ENCODE assay signal across 17 cellular contexts in genomic region chr5:9196403-9197224, GRCh38.
DNase-seq lines count a peak whose midpoint lies in the region; ATAC-seq and TF ChIP-seq lines count a peak whose summit lies in the region.
"Had no signal": no experiment of that assay in that cellular context is flagged by ENCODE, and none has a peak within 500 bp of the region (broad histone marks: within the 10 kb centered on the region; RNA-seq: fewer than 3 reads in every experiment).

No MANE protein-coding gene starts in this region.

- peaks cover 28% of the 10 kb centered on the region for H3K4me1 ChIP-seq in ectodermal cell (ENCODE audit: control insufficient read depth, insufficient read depth, low read length)
- H3K4me1 ChIP-seq in neural progenitor cell: peaks cover 38% of the 10 kb centered on the region

- H3K36me3 ChIP-seq in ectodermal cell (ENCODE audit: control insufficient read depth, insufficient read depth, low read length) (no peaks in the 10 kb centered on the region), neural progenitor cell (no peaks in the 10 kb centered on the region)

- H3K27ac Mint-ChIP-seq in neural progenitor cell: no peak overlapping the region
- H3K27ac Mint-ChIP-seq: activated naive CD8-positive, alpha-beta T cell; B cell; IgD-negative memory B cell; T-helper 2 cell treated with Interferon-gamma antibody and Interleukin-4, amounts not matched to agents 5 μg/mL and 100 μg/mL, for 36 hours had no signal

- H3K4me1 Mint-ChIP-seq in neural progenitor cell: peaks cover 45% of the 10 kb centered on the region

- H3K9me3 Mint-ChIP-seq in neural progenitor cell: peaks cover under 1% of the 10 kb centered on the region
- H3K9me3 Mint-ChIP-seq: T-helper 2 cell treated with Interferon-gamma antibody and Interleukin-4, amounts not matched to agents 5 μg/mL and 100 μg/mL, for 36 hours had no signal

- H3K4me2 ChIP-seq in neural progenitor cell: peak overlapping the region; percentile 66

- TF ChIP-seq CTCF in neural progenitor cell (IDR thresholded peaks at IDR 0.05): no peak

- peaks cover 45% of the 10 kb centered on the region for H4K20me1 ChIP-seq in neural progenitor cell (ENCODE audit: low read depth)

- 64 to 67% methylated on average over 13 of the region's 13 CpGs for WGBS in ectodermal cell, 2 experiments

- no peak overlapping the region for H3K9ac ChIP-seq in neural progenitor cell

- no peak for ATAC-seq in GM19467 (IDR thresholded peaks at IDR 0.05; ENCODE audit: unreplicated experiment)
- no peak for ATAC-seq in HG02970 (IDR thresholded peaks at IDR 0.05; ENCODE audit: low FRiP score, unreplicated experiment)
- ATAC-seq in GM21825 (IDR thresholded peaks at IDR 0.05; ENCODE audit: unreplicated experiment): no peak

- H3K9me3 ChIP-seq in ectodermal cell (ENCODE audit: control insufficient read depth, low read length) (no peaks in the 10 kb centered on the region), neural progenitor cell (ENCODE audit: low read depth) (no peaks in the 10 kb centered on the region)

- H3K27me3 Mint-ChIP-seq in neural progenitor cell (ENCODE audit: insufficient read depth, low read depth): peaks cover 15% of the 10 kb centered on the region
- H3K27me3 Mint-ChIP-seq: activated naive CD8-positive, alpha-beta T cell; B cell had no signal

- DNase-seq in Daoy (ENCODE audit: low read depth): peak; percentile 2
- DNase-seq in NCI-H82 (lab: John Stamatoyannopoulos, UW): peak; percentile 72
- DNase-seq in neural progenitor cell (ENCODE audit: low spot score): peak; percentile 95
- DNase-seq in activated CD8-positive, alpha-beta memory T cell treated with anti-CD3 and anti-CD28 coated beads, Interleukin-2, amount 50 U/mL, for 4 hours: no peak
- DNase-seq: activated T-cell treated with anti-CD3 and anti-CD28 coated beads for 4 hours; NCI-H1105; NCI-H2171 treated with DMSO at 0.1 percent for 48 hours; SIG-M5; stimulated activated CD4-positive, alpha-beta T cell treated with anti-CD3 and anti-CD28 coated beads, Interleukin-1b, Interleukin-23, amount 100 ng/mL, for 48 hours had no signal

- no peak overlapping the region for H3K4me3 ChIP-seq in ectodermal cell (ENCODE audit: insufficient read depth, low read depth, low read length)
- H3K4me3 ChIP-seq in neural progenitor cell: peak overlapping the region; percentile 13

- H3K79me2 ChIP-seq in neural progenitor cell (ENCODE audit: low read depth): no peaks in the 10 kb centered on the region

- H3K27ac ChIP-seq in ectodermal cell (ENCODE audit: insufficient read depth, low read depth, low read length, poor library complexity, severe bottlenecking) (peak overlapping the region; percentile 85), neural progenitor cell (peak overlapping the region; percentile 99)

- peak overlapping the region; percentile 13 for H3K4me3 Mint-ChIP-seq in neural progenitor cell
- H3K4me3 Mint-ChIP-seq: activated naive CD8-positive, alpha-beta T cell; B cell; T-helper 2 cell treated with Interferon-gamma antibody and Interleukin-4, amounts not matched to agents 5 μg/mL and 100 μg/mL, for 36 hours had no signal

- peaks cover 14% of the 10 kb centered on the region for H3K36me3 Mint-ChIP-seq in neural progenitor cell
- H3K36me3 Mint-ChIP-seq: activated naive CD8-positive, alpha-beta T cell; IgD-negative memory B cell had no signal

- H3F3A ChIP-seq in neural progenitor cell (ENCODE audit: low read depth): peaks cover 28% of the 10 kb centered on the region

- H3K27me3 ChIP-seq in ectodermal cell (ENCODE audit: control insufficient read depth, insufficient read depth, low read length, poor library complexity, severe bottlenecking) (peaks cover 42% of the 10 kb centered on the region), neural progenitor cell (peaks cover 84% of the 10 kb centered on the region)

- H2AFZ ChIP-seq in neural progenitor cell (replicated peaks): no peak overlapping the region
